19 cellular contexts compared by ENCODE assay signal in the genomic region with DNA sequence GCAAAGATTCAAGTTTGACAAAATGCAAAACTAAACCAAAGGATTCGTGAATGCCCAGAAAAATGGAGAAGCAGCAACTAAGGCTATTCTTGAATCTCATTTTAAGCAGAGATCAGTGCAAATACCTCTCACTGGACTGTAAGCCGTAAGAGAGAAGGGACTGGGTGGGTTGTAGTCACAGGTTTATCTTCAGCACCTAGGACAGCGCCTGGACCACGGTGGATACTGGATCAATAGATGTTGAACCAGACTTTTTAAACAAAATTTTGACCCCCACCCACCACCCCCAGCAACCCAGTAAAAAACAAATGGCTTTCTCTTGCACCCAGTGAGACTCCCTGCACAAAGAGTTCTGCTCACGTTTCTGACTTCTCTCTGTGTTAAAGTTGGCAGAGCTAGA.
DNase-seq lines count a peak whose midpoint lies in the region; ATAC-seq and TF ChIP-seq lines count a peak whose summit lies in the region.
"Had no signal": no experiment of that assay in that cellular context is flagged by ENCODE, and none has a peak within 500 bp of the region (broad histone marks: within the 10 kb centered on the region; RNA-seq: fewer than 3 reads in every experiment).

No MANE protein-coding gene starts in this region.

- no peaks in the 10 kb centered on the region for H3K4me1 Mint-ChIP-seq in stimulated activated naive CD8-positive, alpha-beta T cell treated with anti-CD3 and anti-CD28 coated beads, Interleukin-15, amount 100 ng/mL, for 72 hours
- H3K4me1 Mint-ChIP-seq: activated naive CD4-positive, alpha-beta T cell treated with anti-CD3 and anti-CD28 coated beads, Interleukin-2, amount 50 U/mL, for 24 hours; CD4-positive, alpha-beta memory T cell; stimulated activated memory B cell treated with anti-CD40 and anti-IgM and Interleukin-4, amounts not matched to agents 10 μg/mL and 1 μg/mL and 100 μg/mL, for 72 hours had no signal

- H3K4me1 ChIP-seq in left lung = no peaks in the 10 kb centered on the region
- H3K4me1 ChIP-seq: gastrocnemius medialis, thyroid gland had no signal

- H3K4me3 ChIP-seq in left lung = no peak overlapping the region
- H3K4me3 ChIP-seq: gastrocnemius medialis, thyroid gland had no signal

- ATAC-seq in stimulated activated naive CD8-positive, alpha-beta T cell treated with anti-CD3 and anti-CD28 coated beads, Interleukin-15, Interleukin-2, amounts not matched to agents 100 U/mL and 50 U/mL, for 24 hours = no peak
- ATAC-seq in stimulated activated naive CD8-positive, alpha-beta T cell treated with anti-CD3 and anti-CD28 coated beads, Interleukin-15, amount 100 ng/mL, for 72 hours = no peak
- ATAC-seq in HG02852 (IDR thresholded peaks at IDR 0.05; ENCODE audit: unreplicated experiment) = no peak
- ATAC-seq in left lung = no peak
- ATAC-seq: esophagus mucosa; gastrocnemius medialis; naive thymus-derived CD8-positive, alpha-beta T cell; stimulated activated memory B cell treated with anti-CD40 and anti-IgM and Interleukin-4, amounts not matched to agents 10 μg/mL and 1 μg/mL and 100 μg/mL, for 72 hours had no signal

- no peak overlapping the region for H3K27ac ChIP-seq in left lung
- H3K27ac ChIP-seq: gastrocnemius medialis, thyroid gland had no signal

- H3K36me3 ChIP-seq in left lung = no peaks in the 10 kb centered on the region
- H3K36me3 ChIP-seq: gastrocnemius medialis, thyroid gland had no signal

- H3K9me3 Mint-ChIP-seq in stimulated activated naive CD8-positive, alpha-beta T cell treated with anti-CD3 and anti-CD28 coated beads, Interleukin-15, amount 100 ng/mL, for 72 hours = peaks cover 19 to 24% of the 10 kb centered on the region in 2 donors

- H3K4me3 Mint-ChIP-seq in stimulated activated naive CD8-positive, alpha-beta T cell treated with anti-CD3 and anti-CD28 coated beads, Interleukin-15, amount 100 ng/mL, for 72 hours = no peak overlapping the region
- H3K4me3 Mint-ChIP-seq: activated naive CD4-positive, alpha-beta T cell treated with anti-CD3 and anti-CD28 coated beads, Interleukin-2, amount 50 U/mL, for 24 hours; CD4-positive, alpha-beta memory T cell; naive thymus-derived CD8-positive, alpha-beta T cell; stimulated activated memory B cell treated with anti-CD40 and anti-IgM and Interleukin-4, amounts not matched to agents 10 μg/mL and 1 μg/mL and 100 μg/mL, for 72 hours had no signal

- DNase-seq in stimulated activated naive CD8-positive, alpha-beta T cell treated with anti-CD3 and anti-CD28 coated beads, Interleukin-15, Interleukin-2, amounts not matched to agents 100 U/mL and 50 U/mL, for 24 hours = peak; percentile 14
- no peak for DNase-seq in stimulated activated naive CD8-positive, alpha-beta T cell treated with anti-CD3 and anti-CD28 coated beads, Interleukin-15, amount 100 ng/mL, for 72 hours
- peak; percentile 58 for DNase-seq in left kidney (ENCODE audit: low read depth, low spot score)
- no peak for DNase-seq in activated effector memory CD4-positive, alpha-beta T cell treated with Interleukin-2 at 50 U/mL for 16 hours
- no peak for DNase-seq in left lung
- DNase-seq: CD4-positive, alpha-beta memory T cell; DMS153; gastrocnemius medialis; GF-D8; GOT3; naive thymus-derived CD8-positive, alpha-beta T cell; NCI-H1105 treated with DMSO at 0.1 percent for 48 hours; NCI-H2081 treated with DMSO at 0.1 percent for 48 hours; thyroid gland had no signal

- no peak overlapping the region for H3K27ac Mint-ChIP-seq in stimulated activated naive CD8-positive, alpha-beta T cell treated with anti-CD3 and anti-CD28 coated beads, Interleukin-15, amount 100 ng/mL, for 72 hours
- H3K27ac Mint-ChIP-seq: activated naive CD4-positive, alpha-beta T cell treated with anti-CD3 and anti-CD28 coated beads, Interleukin-2, amount 50 U/mL, for 24 hours; CD4-positive, alpha-beta memory T cell; stimulated activated memory B cell treated with anti-CD40 and anti-IgM and Interleukin-4, amounts not matched to agents 10 μg/mL and 1 μg/mL and 100 μg/mL, for 72 hours had no signal

- no peak for TF ChIP-seq CTCF in left lung (IDR thresholded peaks at IDR 0.05)

- peaks cover 0 to 6% of the 10 kb centered on the region in 2 donors for H3K9me3 ChIP-seq in left lung
- H3K9me3 ChIP-seq: gastrocnemius medialis, thyroid gland had no signal

- no peaks in the 10 kb centered on the region for H3K27me3 Mint-ChIP-seq in stimulated activated naive CD8-positive, alpha-beta T cell treated with anti-CD3 and anti-CD28 coated beads, Interleukin-15, amount 100 ng/mL, for 72 hours

- peaks cover 0 to 11% of the 10 kb centered on the region in 2 donors for H3K27me3 ChIP-seq in left lung
- H3K27me3 ChIP-seq: gastrocnemius medialis, thyroid gland had no signal

- intact Hi-C loops in left lung (cut with DNase I) = no loop called here

TF ChIP-seq in PFSK-1, 5 proteins besides CTCF, POLR2A, EP300 and RAD21:
- TF ChIP-seq, protein P1, sequence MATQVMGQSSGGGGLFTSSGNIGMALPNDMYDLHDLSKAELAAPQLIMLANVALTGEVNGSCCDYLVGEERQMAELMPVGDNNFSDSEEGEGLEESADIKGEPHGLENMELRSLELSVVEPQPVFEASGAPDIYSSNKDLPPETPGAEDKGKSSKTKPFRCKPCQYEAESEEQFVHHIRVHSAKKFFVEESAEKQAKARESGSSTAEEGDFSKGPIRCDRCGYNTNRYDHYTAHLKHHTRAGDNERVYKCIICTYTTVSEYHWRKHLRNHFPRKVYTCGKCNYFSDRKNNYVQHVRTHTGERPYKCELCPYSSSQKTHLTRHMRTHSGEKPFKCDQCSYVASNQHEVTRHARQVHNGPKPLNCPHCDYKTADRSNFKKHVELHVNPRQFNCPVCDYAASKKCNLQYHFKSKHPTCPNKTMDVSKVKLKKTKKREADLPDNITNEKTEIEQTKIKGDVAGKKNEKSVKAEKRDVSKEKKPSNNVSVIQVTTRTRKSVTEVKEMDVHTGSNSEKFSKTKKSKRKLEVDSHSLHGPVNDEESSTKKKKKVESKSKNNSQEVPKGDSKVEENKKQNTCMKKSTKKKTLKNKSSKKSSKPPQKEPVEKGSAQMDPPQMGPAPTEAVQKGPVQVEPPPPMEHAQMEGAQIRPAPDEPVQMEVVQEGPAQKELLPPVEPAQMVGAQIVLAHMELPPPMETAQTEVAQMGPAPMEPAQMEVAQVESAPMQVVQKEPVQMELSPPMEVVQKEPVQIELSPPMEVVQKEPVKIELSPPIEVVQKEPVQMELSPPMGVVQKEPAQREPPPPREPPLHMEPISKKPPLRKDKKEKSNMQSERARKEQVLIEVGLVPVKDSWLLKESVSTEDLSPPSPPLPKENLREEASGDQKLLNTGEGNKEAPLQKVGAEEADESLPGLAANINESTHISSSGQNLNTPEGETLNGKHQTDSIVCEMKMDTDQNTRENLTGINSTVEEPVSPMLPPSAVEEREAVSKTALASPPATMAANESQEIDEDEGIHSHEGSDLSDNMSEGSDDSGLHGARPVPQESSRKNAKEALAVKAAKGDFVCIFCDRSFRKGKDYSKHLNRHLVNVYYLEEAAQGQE (IDR thresholded peaks at IDR 0.05; ENCODE audit: insufficient read depth in 1 of 2, low read depth in 2 of 2, low read length in 2 of 2) = peak; percentile 21 to 87; a peak in 2 of 4 replicates
- TF ChIP-seq POLR2AphosphoS5 (IDR thresholded peaks at IDR 0.05; ENCODE audit: low read depth, low read length) (no peak), SIN3A (IDR thresholded peaks at IDR 0.05; ENCODE audit: borderline replicate concordance, insufficient read depth, low read length) (no peak), FOXP2 (optimal IDR thresholded peaks at IDR 0.05; ENCODE audit: borderline replicate concordance, extremely low read depth, extremely low read length, insufficient read depth) (no peak)

Comparison
In these comparisons a context has a peak if more than half of its experiments do, and no peak if none do; other contexts are left out.
1. DNase-seq: peak in stimulated activated naive CD8-positive, alpha-beta T cell treated with anti-CD3 and anti-CD28 coated beads, Interleukin-15, Interleukin-2, amounts not matched to agents 100 U/mL and 50 U/mL, for 24 hours (single experiment) and left kidney (single experiment); none in stimulated activated naive CD8-positive, alpha-beta T cell treated with anti-CD3 and anti-CD28 coated beads, Interleukin-15, amount 100 ng/mL, for 72 hours (0 of 2), activated effector memory CD4-positive, alpha-beta T cell treated with Interleukin-2 at 50 U/mL for 16 hours (single experiment) and left lung (0 of 2).